ENCODE assay signal across 19 cellular contexts in genomic region chr22:45718391-45718790, GRCh38. TPM values are rescaled to one million over a fixed set of nuclear protein-coding genes. Genes with fewer than 3 reads are reported as not detected.
A peak's percentile ranks its signal among the peaks of the same experiment; 100 is the strongest.
DNase-seq lines count a peak whose midpoint lies in the region; ATAC-seq, FAIRE-seq and TF ChIP-seq lines count a peak whose summit lies in the region.
"Had no signal": no experiment of that assay in that cellular context is flagged by ENCODE, and none has a peak within 500 bp of the region (broad histone marks: within the 10 kb centered on the region; RNA-seq: fewer than 3 reads in every experiment).

No MANE protein-coding gene starts in this region.

- H2AFZ ChIP-seq in ACC112 (ENCODE audit: low read length, unreplicated experiment) = no peak overlapping the region
- H2AFZ ChIP-seq in astrocyte (ENCODE audit: low read depth, low read length) = no peak overlapping the region
- H2AFZ ChIP-seq in mesenchymal stem cell (ENCODE audit: low read depth, low read length) = no peak overlapping the region

- H3K27ac ChIP-seq in ACC112 (ENCODE audit: low read depth, low read length) = peak overlapping the region; percentile 29
- H3K27ac ChIP-seq in astrocyte (ENCODE audit: low read depth, low read length) = peak overlapping the region; percentile 76
- H3K27ac ChIP-seq in mesenchymal stem cell (ENCODE audit: low read length, poor library complexity, severe bottlenecking) = peak overlapping the region; percentile 33
- no peak overlapping the region for H3K27ac ChIP-seq in small intestine (ENCODE audit: low read depth in 1 of 2, low read length in 1 of 2)
- H3K27ac ChIP-seq: C4-2B, Peyer's patch had no signal

- H3K36me3 ChIP-seq in ACC112 (ENCODE audit: insufficient read depth, low read length) = peaks cover 14% of the 10 kb centered on the region; the same call in 1 of the 2 replicates
- peaks cover 17% of the 10 kb centered on the region for H3K36me3 ChIP-seq in astrocyte (ENCODE audit: insufficient read depth, low read length)
- H3K36me3 ChIP-seq in mesenchymal stem cell (ENCODE audit: control insufficient read depth in 1 of 2, insufficient read depth in 2 of 2, low read depth in 1 of 2, low read length in 2 of 2) = peaks cover 6 to 69% of the 10 kb centered on the region in 2 experiments
- peaks cover 0 to 2% of the 10 kb centered on the region in 2 donors for H3K36me3 ChIP-seq in small intestine (ENCODE audit: control insufficient read depth in 2 of 2, insufficient read depth in 2 of 2, low read length in 2 of 2)

- no peak overlapping the region for H2BK15ac ChIP-seq in mesenchymal stem cell (ENCODE audit: low read depth, poor library complexity, severe bottlenecking)

- H3K4me3 Mint-ChIP-seq in astrocyte (ENCODE audit: unreplicated experiment) = peak overlapping the region; percentile 60

- H3K4me2 ChIP-seq in astrocyte (ENCODE audit: low read length) = peak overlapping the region; percentile 51
- no peak overlapping the region for H3K4me2 ChIP-seq in mesenchymal stem cell (ENCODE audit: low read length, poor library complexity, severe bottlenecking)

- DNase-seq in NCI-H2081 (lab: John Stamatoyannopoulos, UW) (peak; percentile 5 to 71), astrocyte (ENCODE audit: low read depth) (no peak), mesenchymal stem cell (peak; percentile 15), nucleus accumbens (lab: John Stamatoyannopoulos, UW) (no peak), D721Med (ENCODE audit: insufficient read length, low spot score) (no peak), small intestine (no peak)
- DNase-seq: DMS53, NCI-H1092, NCI-H1694, NCI-H2171, NCI-H774, Peyer's patch, SHP77 treated with DMSO at 0.1 percent for 48 hours had no signal

- H3K36me3 Mint-ChIP-seq in astrocyte (ENCODE audit: low read depth, unreplicated experiment) = peaks cover 15% of the 10 kb centered on the region

- WGBS in mesenchymal stem cell = 78% methylated on average over 3 of the region's 4 CpGs
- WGBS in small intestine, 3 donors = 93 to 95% (median 94%) methylated on average over 4 of the region's 4 CpGs

- H3K9ac ChIP-seq in astrocyte (ENCODE audit: low read length) (peak overlapping the region; percentile 38), mesenchymal stem cell (ENCODE audit: low read length) (peak overlapping the region; percentile 43)

- peaks cover 32% of the 10 kb centered on the region for H3K4me1 Mint-ChIP-seq in astrocyte (ENCODE audit: low read depth, unreplicated experiment)

- peak overlapping the region; percentile 89 for H3K27ac Mint-ChIP-seq in astrocyte (ENCODE audit: unreplicated experiment)

- H3K79me1 ChIP-seq in mesenchymal stem cell (replicated peaks; ENCODE audit: low read length, poor library complexity, severe bottlenecking) = peaks cover 7% of the 10 kb centered on the region

- H2AK5ac ChIP-seq in mesenchymal stem cell (ENCODE audit: low read length, severe bottlenecking) = peak overlapping the region; percentile 91

- no peak overlapping the region for H4K8ac ChIP-seq in mesenchymal stem cell (ENCODE audit: low read length)

- H4K20me1 ChIP-seq in astrocyte (ENCODE audit: insufficient read depth, low read length) = peaks cover 35% of the 10 kb centered on the region

- no peak overlapping the region for H3K23ac ChIP-seq in mesenchymal stem cell (ENCODE audit: low read length in 2 of 2)

- no peak overlapping the region for H3K4ac ChIP-seq in mesenchymal stem cell (ENCODE audit: low read depth in 1 of 2, low read length in 2 of 2)

- FAIRE-seq in astrocyte (lab: Jason Lieb, UNC) = no peak
- no peak for FAIRE-seq in D721Med (lab: Jason Lieb, UNC)
- FAIRE-seq in small intestine (lab: Jason Lieb, UNC) = no peak
- FAIRE-seq: GM12891, HTR-8/SVneo had no signal

- ATAC-seq in HG02938 (IDR thresholded peaks at IDR 0.05; ENCODE audit: unreplicated experiment) = no peak
- ATAC-seq: HCT116 had no signal

- H3K9me3 Mint-ChIP-seq in astrocyte (ENCODE audit: unreplicated experiment) = no peaks in the 10 kb centered on the region

- H3K14ac ChIP-seq in mesenchymal stem cell (ENCODE audit: low read length in 2 of 2) = no peak overlapping the region

- H2BK5ac ChIP-seq in mesenchymal stem cell (ENCODE audit: low read depth, low read length, poor library complexity, severe bottlenecking) = no peak overlapping the region

- peaks cover 12% of the 10 kb centered on the region for H3K4me1 ChIP-seq in ACC112 (ENCODE audit: control insufficient read depth, insufficient read depth, low read length, unreplicated experiment)
- H3K4me1 ChIP-seq in astrocyte (ENCODE audit: insufficient read depth, low read length) = peaks cover 17% of the 10 kb centered on the region
- H3K4me1 ChIP-seq in mesenchymal stem cell (ENCODE audit: control insufficient read depth, insufficient read depth, low read depth, low read length) = peaks cover 7% of the 10 kb centered on the region
- H3K4me1 ChIP-seq in small intestine (ENCODE audit: control insufficient read depth in 2 of 2, insufficient read depth in 1 of 2, low read depth in 1 of 2, low read length in 1 of 2) = no peaks in the 10 kb centered on the region
- H3K4me1 ChIP-seq: Peyer's patch had no signal

- H2BK12ac ChIP-seq in mesenchymal stem cell (ENCODE audit: low read length in 2 of 2) = no peak overlapping the region

- H3K4me3 ChIP-seq in ACC112 (ENCODE audit: low read depth, low read length) (no peak overlapping the region), astrocyte (ENCODE audit: insufficient read depth, low read depth, low read length) (no peak overlapping the region), mesenchymal stem cell (ENCODE audit: insufficient read depth in 1 of 2, low read depth in 1 of 2, low read length in 2 of 2) (no peak overlapping the region), small intestine (ENCODE audit: low read depth in 1 of 2, low read length in 2 of 2) (no peak overlapping the region)
- H3K4me3 ChIP-seq: Peyer's patch had no signal

- no peak overlapping the region for H3K18ac ChIP-seq in mesenchymal stem cell (ENCODE audit: low read depth in 1 of 2, low read length in 2 of 2)

- no peaks in the 10 kb centered on the region for H3K9me3 ChIP-seq in astrocyte (ENCODE audit: insufficient read depth, low read depth, low read length)
- H3K9me3 ChIP-seq in mesenchymal stem cell (ENCODE audit: control insufficient read depth, low read length) = no peaks in the 10 kb centered on the region
- no peaks in the 10 kb centered on the region for H3K9me3 ChIP-seq in small intestine (ENCODE audit: control insufficient read depth, low read depth)
- H3K9me3 ChIP-seq: Peyer's patch had no signal

- no peaks in the 10 kb centered on the region for H3K27me3 Mint-ChIP-seq in astrocyte (ENCODE audit: low read depth, unreplicated experiment)

- peaks cover 12% of the 10 kb centered on the region for H3K79me2 ChIP-seq in ACC112 (ENCODE audit: control insufficient read depth, insufficient read depth, low read length, unreplicated experiment)
- H3K79me2 ChIP-seq in astrocyte (ENCODE audit: insufficient read depth, low read length) = peaks cover 92% of the 10 kb centered on the region

- no peak overlapping the region for H4K91ac ChIP-seq in mesenchymal stem cell (ENCODE audit: low read length)

- TF ChIP-seq CTCF in astrocyte (IDR thresholded peaks at IDR 0.05; ENCODE audit: insufficient read depth, low read depth, low read length) (no peak), D721Med (IDR thresholded peaks at IDR 0.05; ENCODE audit: insufficient read depth, missing control alignments) (no peak)

- no peak overlapping the region for H2BK120ac ChIP-seq in mesenchymal stem cell (ENCODE audit: low read depth, low read length)

- H3K27me3 ChIP-seq in ACC112 (ENCODE audit: insufficient read depth, low read length) = no peaks in the 10 kb centered on the region
- no peaks in the 10 kb centered on the region for H3K27me3 ChIP-seq in astrocyte (ENCODE audit: insufficient read depth, low read length)
- H3K27me3 ChIP-seq in mesenchymal stem cell (ENCODE audit: control insufficient read depth in 1 of 2, insufficient read depth in 1 of 2, low read length in 2 of 2) = no peaks in the 10 kb centered on the region
- no peaks in the 10 kb centered on the region for H3K27me3 ChIP-seq in small intestine (ENCODE audit: control insufficient read depth in 2 of 2, insufficient read depth in 2 of 2, low read length in 2 of 2)
- H3K27me3 ChIP-seq: Peyer's patch had no signal

RNA-seq across cellular contexts. Expression of gene ATXN10, which starts 46.8 kb away (rescaled TPM):
- total RNA-seq in astrocyte = 189 and 195 TPM in 2 replicates
- polyA plus RNA-seq in mesenchymal stem cell (2013, experiment 1 of 2) = 56.6 TPM
- polyA plus RNA-seq in mesenchymal stem cell (2013, experiment 2 of 2) = 60.4 TPM
- 10 to 100 TPM; 15.4 to 55.9 (median 22.4) TPM for polyA plus RNA-seq in small intestine

Comparison
In these comparisons a context has a peak if more than half of its experiments do, and no peak if none do; other contexts are left out.
1. H3K27ac ChIP-seq: peak in ACC112 (single experiment), astrocyte (single experiment) and mesenchymal stem cell (single experiment); none in small intestine (0 of 2).
2. DNase-seq: peak in NCI-H2081 (2 of 2) and mesenchymal stem cell (single experiment); none in astrocyte (single experiment), nucleus accumbens (0 of 56), D721Med (single experiment) and small intestine (single experiment).